In the genomic region with DNA sequence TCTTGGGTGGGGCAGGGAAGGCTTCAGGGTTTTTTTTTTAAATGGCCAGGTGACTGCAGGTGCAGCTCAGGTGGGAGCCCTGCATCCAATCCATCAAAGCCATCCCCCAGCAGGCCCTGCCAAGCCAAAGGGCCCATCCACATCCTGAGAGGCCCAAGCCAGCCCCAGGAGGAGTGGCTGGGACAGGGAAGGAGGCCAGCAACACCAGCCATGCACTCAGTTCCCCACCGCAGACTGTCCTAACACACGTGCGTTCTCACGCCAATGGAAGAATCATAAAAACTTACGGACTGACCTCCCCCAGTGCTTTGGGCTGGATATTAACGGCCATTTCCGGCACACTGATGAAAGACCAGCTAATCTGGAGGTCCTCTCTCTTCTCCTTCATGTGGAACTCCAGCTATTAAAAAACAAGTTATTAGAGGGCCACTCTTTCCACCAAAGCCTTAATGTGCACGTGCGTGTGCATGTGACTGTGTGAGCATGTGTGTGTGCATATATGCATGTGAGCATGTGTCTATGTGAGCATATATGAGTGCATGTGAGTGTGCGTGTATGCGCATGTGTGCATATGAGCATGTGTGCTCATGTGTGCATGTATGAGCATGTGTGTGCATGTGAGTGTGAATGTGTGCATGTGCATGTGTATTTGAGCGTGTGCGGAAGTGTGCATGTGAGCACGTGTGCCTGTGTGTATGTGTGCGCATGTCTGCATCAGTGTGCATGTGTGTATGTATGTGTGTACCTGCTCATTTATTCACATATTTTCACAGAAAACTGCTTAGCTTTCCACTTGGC, we compare ENCODE assay signal across 27 cellular contexts.
"Had no signal": no experiment of that assay in that cellular context is flagged by ENCODE, and none has a peak within 500 bp of the region (broad histone marks: within the 10 kb centered on the region; RNA-seq: fewer than 3 reads in every experiment).

No MANE protein-coding gene starts in this region.

- H3K79me2 ChIP-seq: hepatocyte had no signal

- H3K27ac Mint-ChIP-seq: nephron progenitor cell; progenitor cell of endocrine pancreas; stimulated activated naive B cell treated with anti-CD40 and anti-IgM and Interleukin-4, amounts not matched to agents 10 μg/mL and 1 μg/mL and 100 μg/mL, for 72 hours; stimulated activated naive CD8-positive, alpha-beta T cell treated with anti-CD3 and anti-CD28 coated beads, Interleukin-15, Interleukin-2, amounts not matched to agents 100 ng/mL and 50 ng/mL, for 24 hours had no signal

- H3K27me3 ChIP-seq: gastroesophageal sphincter, heart left ventricle, hepatocyte, pancreas, tibial nerve, upper lobe of right lung, vagina had no signal

- H3K27me3 Mint-ChIP-seq: naive thymus-derived CD8-positive, alpha-beta T cell; progenitor cell of endocrine pancreas; stimulated activated naive B cell treated with anti-CD40 and anti-IgM and Interleukin-4, amounts not matched to agents 10 μg/mL and 1 μg/mL and 100 μg/mL, for 72 hours; stimulated activated naive CD8-positive, alpha-beta T cell treated with anti-CD3 and anti-CD28 coated beads, Interleukin-15, Interleukin-2, amounts not matched to agents 100 ng/mL and 50 ng/mL, for 24 hours had no signal

- H3K4me3 ChIP-seq: gastroesophageal sphincter, heart left ventricle, hepatocyte, pancreas, thoracic aorta, tibial nerve, upper lobe of right lung, vagina had no signal

- H3K4me3 Mint-ChIP-seq: naive thymus-derived CD8-positive, alpha-beta T cell; nephron progenitor cell; stimulated activated naive B cell treated with anti-CD40 and anti-IgM and Interleukin-4, amounts not matched to agents 10 μg/mL and 1 μg/mL and 100 μg/mL, for 72 hours; stimulated activated naive CD8-positive, alpha-beta T cell treated with anti-CD3 and anti-CD28 coated beads, Interleukin-15, Interleukin-2, amounts not matched to agents 100 ng/mL and 50 ng/mL, for 24 hours had no signal

- H3K9me3 Mint-ChIP-seq: naive thymus-derived CD8-positive, alpha-beta T cell; nephron progenitor cell; stimulated activated naive B cell treated with anti-CD40 and anti-IgM and Interleukin-4, amounts not matched to agents 10 μg/mL and 1 μg/mL and 100 μg/mL, for 72 hours; stimulated activated naive CD8-positive, alpha-beta T cell treated with anti-CD3 and anti-CD28 coated beads, Interleukin-15, Interleukin-2, amounts not matched to agents 100 ng/mL and 50 ng/mL, for 24 hours had no signal

- H2AFZ ChIP-seq: hepatocyte had no signal

- FAIRE-seq: kidney, pancreas, small intestine had no signal

- H3K27ac ChIP-seq: epithelial cell of prostate, gastroesophageal sphincter, heart left ventricle, hepatocyte, pancreas, thoracic aorta, tibial nerve, upper lobe of right lung, vagina had no signal

- DNase-seq: cerebellar nuclear complex; cortex of kidney; effector CD4-positive, alpha-beta T cell; foreskin fibroblast; heart left ventricle; kidney; mammary epithelial cell; mesendoderm; nephron progenitor cell; occipital lobe; small intestine; stimulated activated CD4-positive, alpha-beta T cell treated with anti-CD3 and anti-CD28 coated beads, Interleukin-15, amount 100 ng/mL, for 24 hours; stimulated activated CD4-positive, alpha-beta T cell treated with anti-CD3 and anti-CD28 coated beads, Interleukin-2, amount 100 ng/mL, for 48 hours; stimulated activated naive B cell treated with anti-CD40 and anti-IgM and Interleukin-4, amounts not matched to agents 10 μg/mL and 1 μg/mL and 100 μg/mL, for 72 hours; upper lobe of right lung had no signal

- ATAC-seq: esophagus mucosa; gastroesophageal sphincter; heart left ventricle; left lobe of liver; naive thymus-derived CD8-positive, alpha-beta T cell; pancreas; stimulated activated naive B cell treated with anti-CD40 and anti-IgM and Interleukin-4, amounts not matched to agents 10 μg/mL and 1 μg/mL and 100 μg/mL, for 72 hours; upper lobe of right lung had no signal

- H3K4me2 ChIP-seq: hepatocyte had no signal

- H3K9me3 ChIP-seq: gastroesophageal sphincter, heart left ventricle, pancreas, thoracic aorta, tibial nerve, upper lobe of right lung, vagina had no signal
